ENCODE assay signal across 8 cellular contexts in genomic region chr6:73519943-73520687, GRCh38. TPM values are rescaled to one million over a fixed set of nuclear protein-coding genes. Genes with fewer than 3 reads are reported as not detected.
DNase-seq lines count a peak whose midpoint lies in the region; ATAC-seq and TF ChIP-seq lines count a peak whose summit lies in the region.

No MANE protein-coding gene starts in this region.

- TF ChIP-seq CTCF in left lung (IDR thresholded peaks at IDR 0.05) = no peak

- peaks cover 0 to 48% of the 10 kb centered on the region in 2 donors for H3K36me3 ChIP-seq in left lung

- H3K27ac ChIP-seq in left lung = peak overlapping the region; percentile 100

- no peaks in the 10 kb centered on the region for H3K9me3 ChIP-seq in left lung

- intact Hi-C loops in left lung (cut with DNase I) = loop anchor here in 1 of 2 donors (10.0 kb wide), 2 partner anchors 65 to 95 kb away; no protein-coding TSS in a partner anchor

- ATAC-seq in GM18502 (IDR thresholded peaks at IDR 0.05; ENCODE audit: poor library complexity, unreplicated experiment) (peak; percentile 12), left lung (peak; percentile 36), GM18519 (IDR thresholded peaks at IDR 0.05; ENCODE audit: low FRiP score, unreplicated experiment) (no peak)

- peak overlapping the region; percentile 78 to 96 for H3K4me3 ChIP-seq in left lung

- no peaks in the 10 kb centered on the region for H3K27me3 ChIP-seq in left lung

- DNase-seq in 8988T = peak; percentile 43
- DNase-seq in NCI-H2171 treated with DMSO at 0.1 percent for 48 hours (lab: John Stamatoyannopoulos, UW) = peak; percentile 42
- peak; percentile 77 for DNase-seq in activated CD4-positive, alpha-beta T cell treated with anti-CD3 and anti-CD28 coated beads, Interleukin-2, amount 50 U/mL, for 1 hour
- DNase-seq in cortex of kidney (lab: John Stamatoyannopoulos, UW) = peak; percentile 10
- peak; percentile 76 to 94 for DNase-seq in left lung
- DNase-seq in stimulated activated CD4-positive, alpha-beta T cell treated with anti-CD3 and anti-CD28 coated beads, Interleukin-1b, Interleukin-23, amount 100 ng/mL, for 48 hours = peak; percentile 85

- H3K4me1 ChIP-seq in left lung = peaks cover 19 to 55% of the 10 kb centered on the region in 2 donors

RNA-seq across cellular contexts. Expression of gene EEF1A1, which starts 0.7 kb away (rescaled TPM):
- total RNA-seq in left lung = 1,000 to 10,000 TPM; 7,825 to 9,246 TPM

RNA-seq across cellular contexts. Expression of gene MTO1, which starts 58.6 kb away (rescaled TPM):
- 10 to 100 TPM; 18.9 to 27.3 TPM for total RNA-seq in left lung

Comparison
In these comparisons a context has a peak if more than half of its experiments do, and no peak if none do; other contexts are left out.
1. DNase-seq: peak in every context shown above with its lines; median percentile 85 in left lung; 85 in stimulated activated CD4-positive, alpha-beta T cell treated with anti-CD3 and anti-CD28 coated beads, Interleukin-1b, Interleukin-23, amount 100 ng/mL, for 48 hours; 77 in activated CD4-positive, alpha-beta T cell treated with anti-CD3 and anti-CD28 coated beads, Interleukin-2, amount 50 U/mL, for 1 hour; 43 in 8988T; 42 in NCI-H2171 treated with DMSO at 0.1 percent for 48 hours; 10 in cortex of kidney.